ENCODE assay signal across 8 cellular contexts in genomic region chr3:123584284-123584987, GRCh38. TPM values are rescaled to one million over a fixed set of nuclear protein-coding genes. Genes with fewer than 3 reads are reported as not detected.
DNase-seq lines count a peak whose midpoint lies in the region; ATAC-seq and TF ChIP-seq lines count a peak whose summit lies in the region.

No MANE protein-coding gene starts in this region.

- no peaks in the 10 kb centered on the region for H3K27me3 Mint-ChIP-seq in activated naive CD8-positive, alpha-beta T cell treated with anti-CD3 and anti-CD28 coated beads, Interleukin-2, amount 10 ng/mL, durations not matched to agents 7 days and 5 days

- POLR2A ChIA-PET in activated naive CD8-positive, alpha-beta T cell treated with anti-CD3 and anti-CD28 coated beads, Interleukin-2, amount 10 ng/mL, durations not matched to agents 7 days and 5 days (lab: Charles Lee): interaction anchor here (1.2 kb wide), 1 partner anchor 40 kb away, joined by 3 read pairs; no protein-coding TSS in a partner anchor

- intact Hi-C loops in left ventricle myocardium inferior (cut with micrococcal nuclease): no loop called here

- DNase-seq in activated CD8-positive, alpha-beta memory T cell treated with anti-CD3 and anti-CD28 coated beads for 4 hours (ENCODE audit: low read depth in 2 of 2): peak; percentile 1 to 5
- DNase-seq in activated CD8-positive, alpha-beta memory T cell treated with anti-CD3 and anti-CD28 coated beads for 24 hours: no peak
- DNase-seq in activated naive CD8-positive, alpha-beta T cell treated with anti-CD3 and anti-CD28 coated beads, Interleukin-2, amount 10 ng/mL, durations not matched to agents 7 days and 5 days: no peak
- DNase-seq in left ventricle myocardium inferior (peak; percentile 67), OCI-M2 (lab: John Stamatoyannopoulos, UW; ENCODE audit: unreplicated experiment) (no peak)

- H3K27ac ChIP-seq in left ventricle myocardium inferior (replicated peaks): peak overlapping the region; percentile 98
- H3K27ac ChIP-seq in rectal smooth muscle tissue (ENCODE audit: low read depth, low read length): peak overlapping the region; percentile 89

- peak; percentile 28 for ATAC-seq in GM21786 (IDR thresholded peaks at IDR 0.05; ENCODE audit: unreplicated experiment)
- peak; percentile 34 for ATAC-seq in activated naive CD8-positive, alpha-beta T cell treated with anti-CD3 and anti-CD28 coated beads, Interleukin-2, amount 10 ng/mL, durations not matched to agents 7 days and 5 days (ENCODE audit: low read depth)

- TF ChIP-seq CTCF in LNCAP (IDR thresholded peaks at IDR 0.05): peak; percentile 33; the same call in 1 of the 2 replicates
- TF ChIP-seq CTCF in left ventricle myocardium inferior (IDR thresholded peaks at IDR 0.05; ENCODE audit: borderline replicate concordance): peak; percentile 45

- peak overlapping the region; percentile 75 for H3K27ac Mint-ChIP-seq in activated naive CD8-positive, alpha-beta T cell treated with anti-CD3 and anti-CD28 coated beads, Interleukin-2, amount 10 ng/mL, durations not matched to agents 7 days and 5 days

- H3K36me3 ChIP-seq in left ventricle myocardium inferior: peaks cover 25% of the 10 kb centered on the region
- no peaks in the 10 kb centered on the region for H3K36me3 ChIP-seq in rectal smooth muscle tissue (ENCODE audit: control insufficient read depth, insufficient read depth, low read length)

- no peaks in the 10 kb centered on the region for H3K9me3 ChIP-seq in left ventricle myocardium inferior (replicated peaks)

- H3K27me3 ChIP-seq in left ventricle myocardium inferior (ENCODE audit: low read depth): no peaks in the 10 kb centered on the region
- H3K27me3 ChIP-seq in rectal smooth muscle tissue (ENCODE audit: control insufficient read depth, insufficient read depth, low read length): no peaks in the 10 kb centered on the region

- H3K4me3 ChIP-seq in left ventricle myocardium inferior (peak overlapping the region; percentile 97), rectal smooth muscle tissue (ENCODE audit: low read length) (peak overlapping the region; percentile 97)

- H3K4me1 ChIP-seq in left ventricle myocardium inferior (peaks cover 38% of the 10 kb centered on the region), rectal smooth muscle tissue (ENCODE audit: control insufficient read depth, insufficient read depth, low read length) (peaks cover 8% of the 10 kb centered on the region)

- H3K36me3 Mint-ChIP-seq in activated naive CD8-positive, alpha-beta T cell treated with anti-CD3 and anti-CD28 coated beads, Interleukin-2, amount 10 ng/mL, durations not matched to agents 7 days and 5 days: peaks cover 28% of the 10 kb centered on the region

- peak overlapping the region; percentile 36 for H3K9ac ChIP-seq in rectal smooth muscle tissue (ENCODE audit: low read length)

- H3K9me3 Mint-ChIP-seq in activated naive CD8-positive, alpha-beta T cell treated with anti-CD3 and anti-CD28 coated beads, Interleukin-2, amount 10 ng/mL, durations not matched to agents 7 days and 5 days: no peaks in the 10 kb centered on the region

- peaks cover 15% of the 10 kb centered on the region for H3K4me1 Mint-ChIP-seq in activated naive CD8-positive, alpha-beta T cell treated with anti-CD3 and anti-CD28 coated beads, Interleukin-2, amount 10 ng/mL, durations not matched to agents 7 days and 5 days

- H3K4me3 Mint-ChIP-seq in activated naive CD8-positive, alpha-beta T cell treated with anti-CD3 and anti-CD28 coated beads, Interleukin-2, amount 10 ng/mL, durations not matched to agents 7 days and 5 days: no peak overlapping the region

RNA-seq across cellular contexts. Expression of gene HACD2, which starts 0.4 kb away (rescaled TPM):
- total RNA-seq in activated naive CD8-positive, alpha-beta T cell treated with anti-CD3 and anti-CD28 coated beads, Interleukin-2, amount 10 ng/mL, durations not matched to agents 7 days and 5 days: 10 to 100 TPM; 19.3 to 21.9 TPM
- total RNA-seq in left ventricle myocardium inferior: 8.1 TPM

Comparison
In these comparisons a context has a peak if more than half of its experiments do, and no peak if none do; other contexts are left out.
1. DNase-seq: peak in activated CD8-positive, alpha-beta memory T cell treated with anti-CD3 and anti-CD28 coated beads for 4 hours (2 of 2) and left ventricle myocardium inferior (single experiment); none in activated CD8-positive, alpha-beta memory T cell treated with anti-CD3 and anti-CD28 coated beads for 24 hours (single experiment), activated naive CD8-positive, alpha-beta T cell treated with anti-CD3 and anti-CD28 coated beads, Interleukin-2, amount 10 ng/mL, durations not matched to agents 7 days and 5 days (single experiment) and OCI-M2 (single experiment).